In genomic region chr9:137253717-137254623, GRCh38 we compare ENCODE assay signal across 8 cellular contexts. TPM values are rescaled to one million over a fixed set of nuclear protein-coding genes. Genes with fewer than 3 reads are reported as not detected.
A peak's percentile ranks its signal among the peaks of the same experiment; 100 is the strongest.
DNase-seq lines count a peak whose midpoint lies in the region; ATAC-seq and TF ChIP-seq lines count a peak whose summit lies in the region.

No MANE protein-coding gene starts in this region.

- CTCF ChIA-PET in BJ (lab: Yijun Ruan, JAX) = interaction anchor here (0.6 to 1.9 kb wide), 11 partner anchors 10 to 225 kb away, joined by 3 to 10 read pairs (median 3); partner anchors contain the start of genes TOR4A and TUBB4B

- no peak for ATAC-seq in GM18520 (IDR thresholded peaks at IDR 0.05; ENCODE audit: unreplicated experiment)

- H3K27me3 ChIP-seq in BJ (ENCODE audit: control insufficient read depth, insufficient read depth, low read length) (no peaks in the 10 kb centered on the region; the same call in 1 of the 2 replicates), MM.1S (replicated peaks; ENCODE audit: insufficient read depth, low read length) (no peaks in the 10 kb centered on the region), duodenal mucosa (ENCODE audit: control insufficient read depth in 1 of 2, insufficient read depth in 2 of 2, low read length in 2 of 2) (no peaks in the 10 kb centered on the region), neural cell (ENCODE audit: insufficient read depth, low read depth, low read length) (no peaks in the 10 kb centered on the region)

- in situ Hi-C loops in GM13976 (cut with MboI; ENCODE audit: low sequenced_read_pairs, unreplicated experiment) = no loop called here

- POLR2A ChIA-PET in BJ (lab: Charles Lee) = interaction anchor here (1.1 kb wide), 1 partner anchor 11 kb away, joined by 4 read pairs; no protein-coding TSS in a partner anchor

- H3K9me3 ChIP-seq in MM.1S (replicated peaks; ENCODE audit: insufficient read depth, low read length) (no peaks in the 10 kb centered on the region), duodenal mucosa (ENCODE audit: control insufficient read depth in 1 of 2, low read length in 2 of 2) (no peaks in the 10 kb centered on the region), neural cell (ENCODE audit: low read length) (no peaks in the 10 kb centered on the region)

- H3K4me3 ChIP-seq in BJ (ENCODE audit: low read depth, low read length) = peak overlapping the region; percentile 99
- peak overlapping the region; percentile 79 for H3K4me3 ChIP-seq in MM.1S (ENCODE audit: low read length)
- H3K4me3 ChIP-seq in duodenal mucosa (ENCODE audit: low read depth in 1 of 2, low read length in 2 of 2) = peak overlapping the region; percentile 78 to 79
- peak overlapping the region; percentile 94 for H3K4me3 ChIP-seq in neural cell (ENCODE audit: low read length)

- H3K4me1 ChIP-seq in MM.1S (ENCODE audit: low read length) (peaks cover 10% of the 10 kb centered on the region; the same call in 1 of the 2 replicates), duodenal mucosa (ENCODE audit: control insufficient read depth in 1 of 2, insufficient read depth in 2 of 2, low read length in 2 of 2) (peaks cover 21 to 33% of the 10 kb centered on the region in 2 donors)

- H3K27ac ChIP-seq in MM.1S (ENCODE audit: low read length) = no peak overlapping the region
- peak overlapping the region; percentile 63 for H3K27ac ChIP-seq in duodenal mucosa (ENCODE audit: low read depth, low read length)
- no peak overlapping the region for H3K27ac ChIP-seq in neural cell (ENCODE audit: low read length)

- H3K36me3 ChIP-seq in BJ (ENCODE audit: control insufficient read depth, insufficient read depth, low read length) (peaks cover 3% of the 10 kb centered on the region), MM.1S (replicated peaks; ENCODE audit: insufficient read depth, low read length) (peaks cover 1% of the 10 kb centered on the region; the same call in 1 of the 2 replicates), duodenal mucosa (ENCODE audit: control insufficient read depth in 1 of 2, insufficient read depth in 2 of 2, low read length in 2 of 2) (peaks cover under 1 to 18% of the 10 kb centered on the region in 2 donors), neural cell (ENCODE audit: insufficient read depth, low read length) (no peaks in the 10 kb centered on the region)

- H3K4me2 ChIP-seq in MM.1S (ENCODE audit: low read depth, low read length) = peak overlapping the region; percentile 98
- peak overlapping the region; percentile 48 for H3K4me2 ChIP-seq in neural cell (ENCODE audit: low read length)

- TF ChIP-seq CTCF in BJ (IDR thresholded peaks at IDR 0.05; ENCODE audit: insufficient read depth, low read depth, low read length) (no peak), MM.1S (IDR thresholded peaks at IDR 0.05; ENCODE audit: low read length) (no peak), neural cell (IDR thresholded peaks at IDR 0.05; ENCODE audit: poor library complexity, severe bottlenecking) (no peak), GM13976 (IDR thresholded peaks at IDR 0.05; ENCODE audit: borderline replicate concordance, control extremely low read depth, extremely low read depth, insufficient read depth, missing control alignments) (no peak)

- no peaks in the 10 kb centered on the region for H4K20me1 ChIP-seq in MM.1S (ENCODE audit: insufficient read depth, low read length)
- H4K20me1 ChIP-seq in neural cell (ENCODE audit: insufficient read depth) = no peaks in the 10 kb centered on the region

- DNase-seq in BJ (ENCODE audit: low read depth) (no peak), MM.1S (no peak), GM13976 (ENCODE audit: low spot score) (no peak), NCI-H2081 (lab: John Stamatoyannopoulos, UW) (no peak), DMS153 treated with DMSO at 0.1 percent for 48 hours (lab: John Stamatoyannopoulos, UW; ENCODE audit: unreplicated experiment) (no peak)

- peak overlapping the region; percentile 63; the same call in 1 of the 2 replicates for H3K9ac ChIP-seq in MM.1S (ENCODE audit: low read length)
- H3K9ac ChIP-seq in duodenal mucosa (ENCODE audit: low read depth in 1 of 2, low read length in 2 of 2) = peak overlapping the region; percentile 74 to 91
- H3K9ac ChIP-seq in neural cell (ENCODE audit: low read length) = peak overlapping the region; percentile 88

- H3K9me2 ChIP-seq in MM.1S (replicated peaks; ENCODE audit: insufficient read depth, low read length) (no peaks in the 10 kb centered on the region), neural cell (ENCODE audit: insufficient read depth, low read length) (no peaks in the 10 kb centered on the region)

- H2AFZ ChIP-seq in MM.1S (ENCODE audit: low read length) = peak overlapping the region; percentile 99; the same call in 1 of the 2 replicates
- no peak overlapping the region for H2AFZ ChIP-seq in neural cell (ENCODE audit: low read depth, low read length)

- no peak for TF ChIP-seq RAD21 in neural cell (conservative IDR thresholded peaks at IDR 0.05)

- H3F3A ChIP-seq in MM.1S (ENCODE audit: insufficient read depth, low read length) (peaks cover 8% of the 10 kb centered on the region), neural cell (ENCODE audit: insufficient read depth, low read length, poor library complexity, severe bottlenecking) (no peaks in the 10 kb centered on the region)

- peaks cover 24% of the 10 kb centered on the region for H3K79me2 ChIP-seq in MM.1S (ENCODE audit: low read length)
- peaks cover 10% of the 10 kb centered on the region for H3K79me2 ChIP-seq in neural cell (replicated peaks; ENCODE audit: insufficient read depth, low read length)

- TF ChIP-seq EP300 in neural cell (conservative IDR thresholded peaks at IDR 0.05; ENCODE audit: poor library complexity, severe bottlenecking) = no peak

TF ChIP-seq in neural cell, 6 proteins besides CTCF, POLR2A, EP300 and RAD21:
- no peak for TF ChIP-seq POLR2AphosphoS5 (IDR thresholded peaks at IDR 0.05)
- no peak for TF ChIP-seq SMC3 (conservative IDR thresholded peaks at IDR 0.05; ENCODE audit: poor library complexity)
- no peak for TF ChIP-seq EZH2 (IDR thresholded peaks at IDR 0.05; ENCODE audit: borderline replicate concordance, insufficient read depth, low read length, poor library complexity, severe bottlenecking)
- no peak for TF ChIP-seq TAF1 (IDR thresholded peaks at IDR 0.05; ENCODE audit: low read depth)
- no peak for TF ChIP-seq MXI1 (conservative IDR thresholded peaks at IDR 0.05; ENCODE audit: poor library complexity, severe bottlenecking)
- TF ChIP-seq REST (IDR thresholded peaks at IDR 0.05; ENCODE audit: borderline replicate concordance) = no peak
TF ChIP-seq in neural cell: peak in this region for 0.

RNA-seq across cellular contexts. Expression of gene NELFB, which starts 1.2 kb away (rescaled TPM):
- 26.6 and 51.9 TPM in 2 replicates for polyA plus RNA-seq in BJ (2011; rRNA removed)
- 22.6 and 25.7 TPM in 2 replicates for polyA minus RNA-seq in BJ (2011; rRNA and poly(A)+ RNA removed)
- 64.7 and 82.2 TPM in 2 replicates for polyA plus RNA-seq in neural cell
- polyA minus RNA-seq in neural cell = 57.4 and 70.1 TPM in 2 replicates

RNA-seq across cellular contexts. Expression of gene STPG3, which starts 2.9 kb away (rescaled TPM):
- polyA plus RNA-seq in BJ (2011; rRNA removed) (not detected in 2 replicates), neural cell (not detected in 2 replicates)
- not detected in 2 replicates for polyA minus RNA-seq in BJ (2011; rRNA and poly(A)+ RNA removed)
- not detected in 2 replicates for polyA minus RNA-seq in neural cell

RNA-seq across cellular contexts. Expression of gene TUBB4B, which starts 12.9 kb away (rescaled TPM):
- 263 and 385 TPM in 2 replicates for polyA plus RNA-seq in BJ (2011; rRNA removed)
- polyA minus RNA-seq in BJ (2011; rRNA and poly(A)+ RNA removed) = 213 and 239 TPM in 2 replicates
- polyA plus RNA-seq in neural cell = 60.3 and 68.8 TPM in 2 replicates
- 39.7 and 44.3 TPM in 2 replicates for polyA minus RNA-seq in neural cell

RNA-seq across cellular contexts. Expression of gene SLC34A3, which starts 23.3 kb away (rescaled TPM):
- polyA plus RNA-seq in BJ (2011; rRNA removed) (not detected in 2 replicates), neural cell (0.12 and 0.27 TPM in 2 replicates)
- not detected in 2 replicates for polyA minus RNA-seq in BJ (2011; rRNA and poly(A)+ RNA removed)
- polyA minus RNA-seq in neural cell = not detected in 2 replicates

RNA-seq across cellular contexts. Expression of gene TOR4A, which starts 23.6 kb away (rescaled TPM):
- 16.9 and 23.8 TPM in 2 replicates for polyA plus RNA-seq in BJ (2011; rRNA removed)
- polyA minus RNA-seq in BJ (2011; rRNA and poly(A)+ RNA removed) = 14.5 and 17.4 TPM in 2 replicates
- polyA plus RNA-seq in neural cell = 0.50 and 0.70 TPM in 2 replicates
- 0.93 and 1.2 TPM in 2 replicates for polyA minus RNA-seq in neural cell
